In genomic region chr1:144412491-144413403, GRCh38 we compare ENCODE assay signal across 8 cellular contexts. TPM values are rescaled to one million over a fixed set of nuclear protein-coding genes. Genes with fewer than 3 reads are reported as not detected.
A peak's percentile ranks its signal among the peaks of the same experiment; 100 is the strongest.
DNase-seq lines count a peak whose midpoint lies in the region; ATAC-seq and TF ChIP-seq lines count a peak whose summit lies in the region.
"Not testable (repeated sequence)": the region's sequence is repeated elsewhere in the genome, so short reads cannot be mapped to it uniquely, and the experiment has no call there.

No MANE protein-coding gene starts in this region.

- TF ChIP-seq POLR2A in Peyer's patch (IDR thresholded peaks at IDR 0.05): peak; percentile 93 to 100

- not testable (repeated sequence) for H3K36me3 ChIP-seq in DND-41 (ENCODE audit: insufficient read depth, low read length); Peyer's patch; muscle layer of colon (ENCODE audit: insufficient read depth, low read length)

- not testable (repeated sequence) for H3K9me3 ChIP-seq in DND-41 (ENCODE audit: insufficient read depth, low read length, severe bottlenecking); Peyer's patch; muscle layer of colon (ENCODE audit: low read length)

- intact Hi-C loops in activated T-helper 1 cell treated with anti-CD3 and anti-CD28 coated beads, Interleukin-12 subunit alpha, Interleukin-12 subunit beta, Interleukin-2, Interleukin-4 antibody, amounts not matched to agents 30 ng/mL and 10 ng/mL and 1 ng/mL, durations not matched to agents 14 hours and 24 hours and 36 hours (cut with micrococcal nuclease): not testable (repeated sequence)

- H3K79me2 ChIP-seq in DND-41 (ENCODE audit: insufficient read depth, low read length): not testable (repeated sequence)

- peak overlapping the region; percentile 82 to 95 (median 93) for H3K4me3 Mint-ChIP-seq in IgD-negative memory B cell
- H3K4me3 Mint-ChIP-seq in activated T-helper 1 cell treated with anti-CD3 and anti-CD28 coated beads, Interleukin-12 subunit alpha, Interleukin-12 subunit beta, Interleukin-2, Interleukin-4 antibody, amounts not matched to agents 30 ng/mL and 10 ng/mL and 1 ng/mL, durations not matched to agents 14 hours and 24 hours and 36 hours: peak overlapping the region; percentile 94

- H3K36me3 Mint-ChIP-seq in IgD-negative memory B cell; activated T-helper 1 cell treated with anti-CD3 and anti-CD28 coated beads, Interleukin-12 subunit alpha, Interleukin-12 subunit beta, Interleukin-2, Interleukin-4 antibody, amounts not matched to agents 30 ng/mL and 10 ng/mL and 1 ng/mL, durations not matched to agents 14 hours and 24 hours and 36 hours (ENCODE audit: low read depth): not testable (repeated sequence)

- H3K9ac ChIP-seq in DND-41 (ENCODE audit: low read depth, low read length); muscle layer of colon (ENCODE audit: low read length): not testable (repeated sequence)

- not testable (repeated sequence) for H3K27me3 Mint-ChIP-seq in IgD-negative memory B cell; activated T-helper 1 cell treated with anti-CD3 and anti-CD28 coated beads, Interleukin-12 subunit alpha, Interleukin-12 subunit beta, Interleukin-2, Interleukin-4 antibody, amounts not matched to agents 30 ng/mL and 10 ng/mL and 1 ng/mL, durations not matched to agents 14 hours and 24 hours and 36 hours (ENCODE audit: insufficient read depth)

- H3K4me1 Mint-ChIP-seq in IgD-negative memory B cell: not testable (repeated sequence)
- H3K4me1 Mint-ChIP-seq in activated T-helper 1 cell treated with anti-CD3 and anti-CD28 coated beads, Interleukin-12 subunit alpha, Interleukin-12 subunit beta, Interleukin-2, Interleukin-4 antibody, amounts not matched to agents 30 ng/mL and 10 ng/mL and 1 ng/mL, durations not matched to agents 14 hours and 24 hours and 36 hours (ENCODE audit: low read depth): peaks cover 17% of the 10 kb centered on the region

- not testable (repeated sequence) for H3K4me3 ChIP-seq in DND-41 (ENCODE audit: low read depth in 1 of 2, low read length in 2 of 2)
- peak overlapping the region; percentile 41 to 61 (median 50) for H3K4me3 ChIP-seq in Peyer's patch
- H3K4me3 ChIP-seq in muscle layer of colon (ENCODE audit: low read depth in 1 of 2, low read length in 2 of 2): peak overlapping the region; percentile 26 to 70

- not testable (repeated sequence) for H3K27ac ChIP-seq in DND-41 (ENCODE audit: low read length)
- H3K27ac ChIP-seq in Peyer's patch (peak overlapping the region; percentile 75 to 92 (median 83)), muscle layer of colon (ENCODE audit: low read depth, low read length) (peak overlapping the region; percentile 63)

- H3K4me1 ChIP-seq in DND-41 (ENCODE audit: insufficient read depth, low read length); Peyer's patch; muscle layer of colon (ENCODE audit: insufficient read depth, low read length): not testable (repeated sequence)

- H3K4me2 ChIP-seq in DND-41 (ENCODE audit: insufficient read depth, low read length): not testable (repeated sequence)

- ATAC-seq in DND-41 (ENCODE audit: insufficient read depth, low read depth): peak; percentile 77
- ATAC-seq in GM21737 (IDR thresholded peaks at IDR 0.05; ENCODE audit: unreplicated experiment): peak; percentile 93

- not testable (repeated sequence) for H4K20me1 ChIP-seq in DND-41 (ENCODE audit: insufficient read depth, low read length)

- H3K27me3 ChIP-seq in DND-41 (ENCODE audit: insufficient read depth, low read length, poor library complexity); Peyer's patch; muscle layer of colon (ENCODE audit: control insufficient read depth in 1 of 2, insufficient read depth in 2 of 2, low read length in 2 of 2): not testable (repeated sequence)

- not testable (repeated sequence) for H3K9me3 Mint-ChIP-seq in IgD-negative memory B cell; activated T-helper 1 cell treated with anti-CD3 and anti-CD28 coated beads, Interleukin-12 subunit alpha, Interleukin-12 subunit beta, Interleukin-2, Interleukin-4 antibody, amounts not matched to agents 30 ng/mL and 10 ng/mL and 1 ng/mL, durations not matched to agents 14 hours and 24 hours and 36 hours

- H2AFZ ChIP-seq in DND-41 (ENCODE audit: low read depth, low read length): not testable (repeated sequence)

- H3K27ac Mint-ChIP-seq in IgD-negative memory B cell: peak overlapping the region; percentile 79 to 99 (median 99)
- H3K27ac Mint-ChIP-seq in activated T-helper 1 cell treated with anti-CD3 and anti-CD28 coated beads, Interleukin-12 subunit alpha, Interleukin-12 subunit beta, Interleukin-2, Interleukin-4 antibody, amounts not matched to agents 30 ng/mL and 10 ng/mL and 1 ng/mL, durations not matched to agents 14 hours and 24 hours and 36 hours: peak overlapping the region; percentile 96

- TF ChIP-seq CTCF in DND-41 (IDR thresholded peaks at IDR 0.05; ENCODE audit: borderline replicate concordance, extremely low read depth, low read length, poor library complexity, severe bottlenecking); Peyer's patch (IDR thresholded peaks at IDR 0.05): not testable (repeated sequence)

- DNase-seq in DND-41: not testable (repeated sequence)
- DNase-seq in Peyer's patch: peak; percentile 74 to 95 (median 89)
- DNase-seq in activated T-helper 1 cell treated with anti-CD3 and anti-CD28 coated beads, Interleukin-12 subunit alpha, Interleukin-12 subunit beta, Interleukin-2, Interleukin-4 antibody, amounts not matched to agents 30 ng/mL and 10 ng/mL and 1 ng/mL, durations not matched to agents 14 hours and 24 hours and 36 hours (ENCODE audit: low spot score): peak; percentile 86
- peak; percentile 98 for DNase-seq in fibroblast of gingiva (ENCODE audit: low read depth)
- peak; percentile 68 to 75 for DNase-seq in stimulated activated CD8-positive, alpha-beta memory T cell treated with anti-CD3 and anti-CD28 coated beads, Interleukin-2, amount 100 ng/mL, for 48 hours (ENCODE audit: low read depth in 2 of 2)

RNA-seq across cellular contexts. Expression of gene PPIAL4E, which starts 39.3 kb away (rescaled TPM):
- polyA plus RNA-seq in IgD-negative memory B cell: not detected
- total RNA-seq in Peyer's patch: not detected
- not detected in 2 replicates for total RNA-seq in activated T-helper 1 cell treated with anti-CD3 and anti-CD28 coated beads, Interleukin-12 subunit alpha, Interleukin-12 subunit beta, Interleukin-2, Interleukin-4 antibody, amounts not matched to agents 30 ng/mL and 10 ng/mL and 1 ng/mL, durations not matched to agents 14 hours and 24 hours and 36 hours

RNA-seq across cellular contexts. Expression of gene NBPF15, which starts 48.7 kb away (rescaled TPM):
- 14.6 TPM for polyA plus RNA-seq in IgD-negative memory B cell
- 10 to 100 TPM; 11.0 to 65.2 (median 22.2) TPM for total RNA-seq in Peyer's patch
- 30.6 and 31.8 TPM in 2 replicates for total RNA-seq in activated T-helper 1 cell treated with anti-CD3 and anti-CD28 coated beads, Interleukin-12 subunit alpha, Interleukin-12 subunit beta, Interleukin-2, Interleukin-4 antibody, amounts not matched to agents 30 ng/mL and 10 ng/mL and 1 ng/mL, durations not matched to agents 14 hours and 24 hours and 36 hours
